Comparison of ENCODE assay signal across 1 cellular context in genomic region chr7:156639426-156640256, GRCh38.
TF ChIP-seq lines count a peak whose summit lies in the region.

No MANE protein-coding gene starts in this region.

TF ChIP-seq in HEK293, 187 proteins besides CTCF, POLR2A, EP300 and RAD21 (continued from another document):
- TF ChIP-seq ZNF664 (tag by site-specific recombination; IDR thresholded peaks at IDR 0.05) (no peak), PRDM6 (tag by site-specific recombination; IDR thresholded peaks at IDR 0.05) (no peak), ZNF549 (tag by site-specific recombination; IDR thresholded peaks at IDR 0.05) (no peak), ZNF501 (tag by site-specific recombination; IDR thresholded peaks at IDR 0.05) (no peak), ZNF701 (tag by site-specific recombination; IDR thresholded peaks at IDR 0.05) (peak; percentile 65; the same call in 1 of the 2 replicates), ZNF335 (tag by site-specific recombination; conservative IDR thresholded peaks at IDR 0.05) (no peak), ZNF626 (tag by site-specific recombination; IDR thresholded peaks at IDR 0.05) (no peak), ZNF16 (tag by site-specific recombination; IDR thresholded peaks at IDR 0.05; ENCODE audit: low read depth) (no peak), ZNF548 (tag by site-specific recombination; IDR thresholded peaks at IDR 0.05) (no peak), ZNF19 (tag by site-specific recombination; IDR thresholded peaks at IDR 0.05; ENCODE audit: low read depth) (no peak), ZNF416 (tag by site-specific recombination; IDR thresholded peaks at IDR 0.05) (0 out of 2 replicates have a peak, but pooled peaks have one; percentile 25), ZNF585B (tag by site-specific recombination; IDR thresholded peaks at IDR 0.05) (no peak; the same call in 1 of the 2 replicates), ZNF184 (tag by site-specific recombination; IDR thresholded peaks at IDR 0.05) (no peak)
